9 cellular contexts compared by ENCODE assay signal in genomic region chr7:150937848-150938561, GRCh38. TPM values are rescaled to one million over a fixed set of nuclear protein-coding genes. Genes with fewer than 3 reads are reported as not detected.
DNase-seq lines count a peak whose midpoint lies in the region; ATAC-seq and TF ChIP-seq lines count a peak whose summit lies in the region.
"Had no signal": no experiment of that assay in that cellular context is flagged by ENCODE, and none has a peak within 500 bp of the region (broad histone marks: within the 10 kb centered on the region; RNA-seq: fewer than 3 reads in every experiment).

No MANE protein-coding gene starts in this region.

- peaks cover 0 to 12% (median 0%) of the 10 kb centered on the region in 3 donors for H3K27me3 ChIP-seq in gastrocnemius medialis

- H3K9me3 Mint-ChIP-seq in T-cell, result no peaks in the 10 kb centered on the region

- no peaks in the 10 kb centered on the region for H3K36me3 Mint-ChIP-seq in T-cell

- no peaks in the 10 kb centered on the region for H3K27me3 Mint-ChIP-seq in T-cell

- H3K9me3 ChIP-seq in gastrocnemius medialis, result no peaks in the 10 kb centered on the region

- H3K27ac ChIP-seq in gastrocnemius medialis, result no peak overlapping the region
- H3K27ac ChIP-seq: KMS-11 had no signal

- H3K27ac Mint-ChIP-seq in T-cell, result peak overlapping the region; percentile 88 to 89

- no peaks in the 10 kb centered on the region for H3K36me3 ChIP-seq in gastrocnemius medialis

- peak overlapping the region; percentile 60 to 67 (median 61) for H3K4me3 Mint-ChIP-seq in T-cell

- no peaks in the 10 kb centered on the region for H3K4me1 ChIP-seq in gastrocnemius medialis

- in situ Hi-C loops in gastrocnemius medialis (cut with MboI; ENCODE audit: low sequenced_read_pairs in 4 of 4), result no loop called here

- no peak overlapping the region for H3K4me3 ChIP-seq in fibroblast of pulmonary artery (replicated peaks; ENCODE audit: low read depth, low read length)
- H3K4me3 ChIP-seq in gastrocnemius medialis, result no peak overlapping the region

- TF ChIP-seq CTCF in fibroblast of pulmonary artery (IDR thresholded peaks at IDR 0.05; ENCODE audit: low read length, missing control alignments) (no peak), gastrocnemius medialis (IDR thresholded peaks at IDR 0.05 in 4 of 5, conservative IDR thresholded peaks at IDR 0.05 in 1 of 5) (no peak)

- H3K4me1 Mint-ChIP-seq in T-cell, result peaks cover 44 to 46% (median 44%) of the 10 kb centered on the region in 3 donors

- CTCF ChIA-PET in T-cell (lab: Charles Lee), result interaction anchor here (0.6 to 1.1 kb wide), 3 partner anchors 61 to 171 kb away, joined by 3 to 6 read pairs (median 3); no protein-coding TSS in a partner anchor

- intact Hi-C loops in gastrocnemius medialis (cut with DNase I; ENCODE audit: low total_unique reads), result no loop called here

- peak; percentile 27 for DNase-seq in stimulated activated CD4-positive, alpha-beta T cell treated with anti-CD3 and anti-CD28 coated beads, Interleukin-12 subunit alpha, Interleukin-12 subunit beta, amount 100 ng/mL, for 4 hours
- no peak for DNase-seq in stimulated activated CD4-positive, alpha-beta T cell treated with anti-CD3 and anti-CD28 coated beads, Interleukin-2, amount 100 ng/mL, for 48 hours
- DNase-seq in T-cell (peak in 17 of 34 experiments; percentile 9 to 46 (median 19)), fibroblast of pulmonary artery (ENCODE audit: low read depth) (peak; percentile 33), ureter (ENCODE audit: low spot score) (peak; percentile 49), gastrocnemius medialis (no peak)

- ATAC-seq in T-cell (replicated peaks in 1 of 4) (peak; percentile 71 to 82 (median 74)), GM21737 (IDR thresholded peaks at IDR 0.05; ENCODE audit: unreplicated experiment) (no peak), GM21390 (IDR thresholded peaks at IDR 0.05; ENCODE audit: unreplicated experiment) (no peak), gastrocnemius medialis (no peak)

- TF ChIP-seq POLR2A in gastrocnemius medialis (IDR thresholded peaks at IDR 0.05), result no peak

- POLR2A ChIA-PET in T-cell (lab: Charles Lee), result no interaction called here

RNA-seq across cellular contexts. Expression of gene KCNH2, which starts 40.1 kb away (rescaled TPM):
- total RNA-seq in T-cell, result 1 to 10 TPM; 2.9 to 4.6 (median 3.0) TPM
- 17.7 TPM for total RNA-seq in ureter
- under 1 TPM in 3 of 4 donors, not detected in 1; 0.19 to 1.00 (median 0.46) TPM for total RNA-seq in gastrocnemius medialis

RNA-seq across cellular contexts. Expression of gene NOS3, which starts 52.8 kb away (rescaled TPM):
- total RNA-seq in T-cell (10 to 100 TPM in 1 of 5 donors, 1 to 10 TPM in 4; 4.8 to 10.1 (median 5.0) TPM), ureter (50.7 TPM), gastrocnemius medialis (10 to 100 TPM in 1 of 4 donors, 1 to 10 TPM in 3; 1.4 to 10.8 (median 4.2) TPM)

Comparison
In these comparisons a context has a peak if more than half of its experiments do, and no peak if none do; other contexts are left out.
1. DNase-seq: peak in stimulated activated CD4-positive, alpha-beta T cell treated with anti-CD3 and anti-CD28 coated beads, Interleukin-12 subunit alpha, Interleukin-12 subunit beta, amount 100 ng/mL, for 4 hours (single experiment), fibroblast of pulmonary artery (single experiment) and ureter (single experiment); none in stimulated activated CD4-positive, alpha-beta T cell treated with anti-CD3 and anti-CD28 coated beads, Interleukin-2, amount 100 ng/mL, for 48 hours (0 of 2) and gastrocnemius medialis (0 of 2).
2. ATAC-seq: peak in T-cell (4 of 4); none in GM21737 (single experiment), GM21390 (single experiment) and gastrocnemius medialis (0 of 2).